Comparison of ENCODE assay signal across 20 cellular contexts in genomic region chr5:140312791-140313189, GRCh38. TPM values are rescaled to one million over a fixed set of nuclear protein-coding genes. Genes with fewer than 3 reads are reported as not detected.
A peak's percentile ranks its signal among the peaks of the same experiment; 100 is the strongest.
DNase-seq lines count a peak whose midpoint lies in the region; ATAC-seq, FAIRE-seq and TF ChIP-seq lines count a peak whose summit lies in the region.
"Had no signal": no experiment of that assay in that cellular context is flagged by ENCODE, and none has a peak within 500 bp of the region (broad histone marks: within the 10 kb centered on the region; RNA-seq: fewer than 3 reads in every experiment).

No MANE protein-coding gene starts in this region.

- TF ChIP-seq CTCF in CD14-positive monocyte (IDR thresholded peaks at IDR 0.05) = no peak
- no peak for TF ChIP-seq CTCF in astrocyte (IDR thresholded peaks at IDR 0.05; ENCODE audit: insufficient read depth, low read depth, low read length)
- no peak for TF ChIP-seq CTCF in keratinocyte (optimal IDR thresholded peaks at IDR 0.05 in 1 of 3, IDR thresholded peaks at IDR 0.05 in 1 of 3, conservative IDR thresholded peaks at IDR 0.05 in 1 of 3; ENCODE audit: extremely low read depth in 1 of 3, insufficient read depth in 2 of 3, low read length in 3 of 3)

- no peaks in the 10 kb centered on the region for H3K9me1 ChIP-seq in keratinocyte (ENCODE audit: control insufficient read depth, extremely low read depth, insufficient read depth, low read length)

- H3K9ac ChIP-seq in astrocyte (ENCODE audit: low read length) (peak overlapping the region; percentile 84), keratinocyte (ENCODE audit: control insufficient read depth, extremely low read depth, insufficient read depth, low read length) (peak overlapping the region; percentile 50), skeletal muscle tissue (ENCODE audit: low read depth in 1 of 3, low read length in 3 of 3) (no peak overlapping the region)

- H3K9me3 Mint-ChIP-seq in CD14-positive monocyte (no peaks in the 10 kb centered on the region), astrocyte (ENCODE audit: unreplicated experiment) (no peaks in the 10 kb centered on the region)

- H3K4me3 ChIP-seq in astrocyte (ENCODE audit: insufficient read depth, low read depth, low read length) = no peak overlapping the region
- H3K4me3 ChIP-seq in keratinocyte (ENCODE audit: control insufficient read depth in 2 of 3, extremely low read depth in 1 of 3, insufficient read depth in 2 of 3, low read depth in 1 of 3, low read length in 3 of 3) = no peak overlapping the region
- no peak overlapping the region for H3K4me3 ChIP-seq in skeletal muscle tissue (ENCODE audit: low read length in 3 of 3)
- H3K4me3 ChIP-seq: prostate gland had no signal

- dilution Hi-C loops in keratinocyte (cut with MboI; ENCODE audit: extremely low pct_ligation_motif_present, low sequenced_read_pairs) = loop anchor here (10.0 kb wide), 1 partner anchor 48 kb away; no protein-coding TSS in a partner anchor

- H3K36me3 Mint-ChIP-seq in CD14-positive monocyte (peaks cover 0 to 3% of the 10 kb centered on the region in 2 donors), astrocyte (ENCODE audit: low read depth, unreplicated experiment) (no peaks in the 10 kb centered on the region)

- no peaks in the 10 kb centered on the region for H3K36me3 ChIP-seq in astrocyte (ENCODE audit: insufficient read depth, low read length)
- H3K36me3 ChIP-seq in keratinocyte (ENCODE audit: control insufficient read depth in 2 of 2, extremely low read depth in 1 of 2, insufficient read depth in 2 of 2, low read length in 2 of 2) = no peaks in the 10 kb centered on the region
- H3K36me3 ChIP-seq in skeletal muscle tissue (ENCODE audit: control insufficient read depth in 3 of 3, insufficient read depth in 3 of 3, low read length in 3 of 3) = no peaks in the 10 kb centered on the region
- H3K36me3 ChIP-seq: BE2C, prostate gland had no signal

- FAIRE-seq in astrocyte (lab: Jason Lieb, UNC) (no peak), keratinocyte (lab: Jason Lieb, UNC) (no peak)
- FAIRE-seq: GM19239 had no signal

- no peaks in the 10 kb centered on the region for H3K79me2 ChIP-seq in astrocyte (ENCODE audit: insufficient read depth, low read length)
- no peaks in the 10 kb centered on the region for H3K79me2 ChIP-seq in keratinocyte (ENCODE audit: control insufficient read depth, insufficient read depth, low read length)

- peaks cover 50% of the 10 kb centered on the region for H3K4me1 ChIP-seq in astrocyte (ENCODE audit: insufficient read depth, low read length)
- peaks cover 40% of the 10 kb centered on the region for H3K4me1 ChIP-seq in keratinocyte (ENCODE audit: control insufficient read depth, extremely low read depth, insufficient read depth, low read length)
- H3K4me1 ChIP-seq in skeletal muscle tissue (ENCODE audit: control insufficient read depth in 3 of 3, insufficient read depth in 3 of 3, low read length in 3 of 3) = peaks cover 13 to 33% (median 19%) of the 10 kb centered on the region in 3 donors
- H3K4me1 ChIP-seq: BE2C, prostate gland had no signal

- H3K27me3 Mint-ChIP-seq in CD14-positive monocyte (ENCODE audit: low read depth in 3 of 3) (peaks cover 0 to 2% (median 1%) of the 10 kb centered on the region in 3 donors), astrocyte (ENCODE audit: low read depth, unreplicated experiment) (no peaks in the 10 kb centered on the region)

- no peaks in the 10 kb centered on the region for H3K27me3 ChIP-seq in astrocyte (ENCODE audit: insufficient read depth, low read length)
- no peaks in the 10 kb centered on the region for H3K27me3 ChIP-seq in keratinocyte (ENCODE audit: control insufficient read depth, extremely low read depth, insufficient read depth, low read length)
- no peaks in the 10 kb centered on the region for H3K27me3 ChIP-seq in skeletal muscle tissue (ENCODE audit: control insufficient read depth in 3 of 3, insufficient read depth in 3 of 3, low read length in 3 of 3)
- H3K27me3 ChIP-seq: BE2C had no signal

- H3K4me1 Mint-ChIP-seq in CD14-positive monocyte (peaks cover 32% of the 10 kb centered on the region), astrocyte (ENCODE audit: low read depth, unreplicated experiment) (peaks cover 40% of the 10 kb centered on the region)

- DNase-seq in CD14-positive monocyte (ENCODE audit: low spot score) = no peak
- no peak for DNase-seq in astrocyte (ENCODE audit: low read depth)
- DNase-seq in keratinocyte (ENCODE audit: low read depth, low spot score) = no peak
- DNase-seq in activated T-cell treated with anti-CD3 and anti-CD28 coated beads, Interleukin-2, amount 50 U/mL, for 48 hours = no peak
- DNase-seq: activated CD8-positive, alpha-beta memory T cell treated with anti-CD3 and anti-CD28 coated beads for 24 hours; activated gamma-delta T cell treated with Interleukin-2 at 50 U/mL for 16 hours; BE2C; DMS153; NCI-H1930; NCI-H510A; stimulated activated CD4-positive, alpha-beta T cell treated with anti-CD3 and anti-CD28 coated beads, Interleukin-2, amount 100 ng/mL, for 24 hours; stimulated activated CD8-positive, alpha-beta memory T cell treated with anti-CD3 and anti-CD28 coated beads, Interleukin-4, amount 100 ng/mL, for 48 hours had no signal

- no peaks in the 10 kb centered on the region for H4K20me1 ChIP-seq in astrocyte (ENCODE audit: insufficient read depth, low read length)
- no peaks in the 10 kb centered on the region for H4K20me1 ChIP-seq in keratinocyte (ENCODE audit: control insufficient read depth, extremely low read depth, insufficient read depth, low read length)

- intact Hi-C loops in CD14-positive monocyte (cut with micrococcal nuclease) = loop anchor here in 1 of 2 donors (2.0 to 5.0 kb wide), 2 partner anchors 14 to 40 kb away; no protein-coding TSS in a partner anchor

- H3K4me2 ChIP-seq in astrocyte (ENCODE audit: low read length) = peak overlapping the region; percentile 81
- H3K4me2 ChIP-seq in keratinocyte (ENCODE audit: control insufficient read depth, extremely low read depth, insufficient read depth, low read depth, low read length) = peak overlapping the region; percentile 69

- peak overlapping the region; percentile 98 for H3K27ac ChIP-seq in astrocyte (ENCODE audit: low read depth, low read length)
- peak overlapping the region; percentile 74 for H3K27ac ChIP-seq in keratinocyte (ENCODE audit: control insufficient read depth, insufficient read depth, low read length)
- H3K27ac ChIP-seq in skeletal muscle tissue (ENCODE audit: low read depth, low read length) = peak overlapping the region; percentile 59

- ATAC-seq in HG03095 (IDR thresholded peaks at IDR 0.05; ENCODE audit: unreplicated experiment) (no peak), HG02798 (IDR thresholded peaks at IDR 0.05; ENCODE audit: poor library complexity, unreplicated experiment) (no peak), GM19452 (IDR thresholded peaks at IDR 0.05; ENCODE audit: unreplicated experiment) (no peak)

- H3K27ac Mint-ChIP-seq in CD14-positive monocyte = peak overlapping the region in 4 of 7 donors; percentile 12 to 70 (median 26)
- H3K27ac Mint-ChIP-seq in astrocyte (ENCODE audit: unreplicated experiment) = peak overlapping the region; percentile 97

- H3K4me3 Mint-ChIP-seq in CD14-positive monocyte (no peak overlapping the region), astrocyte (ENCODE audit: unreplicated experiment) (no peak overlapping the region)

- H3K9me3 ChIP-seq in astrocyte (ENCODE audit: insufficient read depth, low read depth, low read length) = no peaks in the 10 kb centered on the region
- H3K9me3 ChIP-seq in keratinocyte (ENCODE audit: control insufficient read depth, low read depth, low read length) = no peaks in the 10 kb centered on the region
- H3K9me3 ChIP-seq in skeletal muscle tissue (ENCODE audit: control insufficient read depth in 3 of 3, low read length in 3 of 3) = no peaks in the 10 kb centered on the region
- H3K9me3 ChIP-seq: BE2C, prostate gland had no signal

- no peak overlapping the region for H2AFZ ChIP-seq in astrocyte (ENCODE audit: low read depth, low read length)
- H2AFZ ChIP-seq in keratinocyte (ENCODE audit: control insufficient read depth, low read length) = no peak overlapping the region

RNA-seq across cellular contexts. Expression of gene PFDN1, which starts 9.9 kb away (rescaled TPM):
- polyA plus RNA-seq in CD14-positive monocyte (100 to 1,000 TPM in 1 of 2 donors, 10 to 100 TPM in 1; 82.2 to 105 TPM), keratinocyte (77.2 to 101 TPM (median 79.0 TPM) in 3 replicates)
- total RNA-seq in astrocyte (199 and 202 TPM in 2 replicates), skeletal muscle tissue (34.4 TPM)
- polyA plus RNA-seq in keratinocyte (2011; ENCODE audit: low read depth) = 192 TPM
- 100 and 122 TPM in 2 replicates for polyA plus RNA-seq in keratinocyte (2011; cell fraction: cytosol; rRNA removed)
- 40.9 and 43.3 TPM in 2 replicates for polyA plus RNA-seq in keratinocyte (2011; cell fraction: nucleus; rRNA removed)
- 87.4 and 90.1 TPM in 2 replicates for polyA plus RNA-seq in keratinocyte (2012; ENCODE audit: low replicate concordance)
- 79.0 to 84.7 TPM (median 83.4 TPM) in 3 replicates for polyA minus RNA-seq in keratinocyte
- 41.4 TPM for polyA minus RNA-seq in keratinocyte (2011; cell fraction: cytosol; rRNA and poly(A)+ RNA removed)
- polyA minus RNA-seq in keratinocyte (2011; cell fraction: nucleus; rRNA and poly(A)+ RNA removed) = 15.2 and 19.6 TPM in 2 replicates

RNA-seq across cellular contexts. Expression of gene HBEGF, which starts 33.6 kb away (rescaled TPM):
- polyA plus RNA-seq in CD14-positive monocyte (10 to 100 TPM; 25.2 to 31.6 TPM), keratinocyte (29.0 to 53.1 TPM (median 34.2 TPM) in 3 replicates)
- total RNA-seq in astrocyte (257 and 272 TPM in 2 replicates), skeletal muscle tissue (11.0 TPM)
- 45.6 TPM for polyA plus RNA-seq in keratinocyte (2011; ENCODE audit: low read depth)
- 24.8 and 37.0 TPM in 2 replicates for polyA plus RNA-seq in keratinocyte (2011; cell fraction: cytosol; rRNA removed)
- 108 and 131 TPM in 2 replicates for polyA plus RNA-seq in keratinocyte (2011; cell fraction: nucleus; rRNA removed)
- 22.1 and 109 TPM in 2 replicates for polyA plus RNA-seq in keratinocyte (2012; ENCODE audit: low replicate concordance)
- 11.6 to 23.4 TPM (median 17.4 TPM) in 3 replicates for polyA minus RNA-seq in keratinocyte
- 13.8 TPM for polyA minus RNA-seq in keratinocyte (2011; cell fraction: cytosol; rRNA and poly(A)+ RNA removed)
- 30.2 and 41.6 TPM in 2 replicates for polyA minus RNA-seq in keratinocyte (2011; cell fraction: nucleus; rRNA and poly(A)+ RNA removed)

RNA-seq across cellular contexts. Expression of gene SLC4A9, which starts 47.2 kb away (rescaled TPM):
- polyA plus RNA-seq in CD14-positive monocyte (not detected), keratinocyte (0.04 to 0.14 TPM (median 0.07 TPM) in 3 replicates)
- total RNA-seq in astrocyte (0.25 TPM in 1 of 2 replicates, not detected in the other), skeletal muscle tissue (not detected)
- not detected for polyA plus RNA-seq in keratinocyte (2011; ENCODE audit: low read depth)
- 0.09 TPM in 1 of 2 replicates, not detected in the other for polyA plus RNA-seq in keratinocyte (2011; cell fraction: cytosol; rRNA removed)
- polyA plus RNA-seq in keratinocyte (2011; cell fraction: nucleus; rRNA removed) = 0.13 and 0.25 TPM in 2 replicates
- 0.06 and 0.07 TPM in 2 replicates for polyA plus RNA-seq in keratinocyte (2012; ENCODE audit: low replicate concordance)
- not detected in 3 replicates for polyA minus RNA-seq in keratinocyte
- not detected for polyA minus RNA-seq in keratinocyte (2011; cell fraction: cytosol; rRNA and poly(A)+ RNA removed)
- polyA minus RNA-seq in keratinocyte (2011; cell fraction: nucleus; rRNA and poly(A)+ RNA removed) = 0.11 TPM in 1 of 2 replicates, not detected in the other
- total RNA-seq: HT1080, M059J, prostate gland had no signal

Comparison
In these comparisons a context has a peak if more than half of its experiments do, and no peak if none do; other contexts are left out.
1. H3K9ac ChIP-seq: peak in astrocyte (single experiment) and keratinocyte (single experiment); none in skeletal muscle tissue (0 of 3).
2. RNA of gene HBEGF, which starts 33.6 kb away (total RNA-seq): 257 to 272 TPM in astrocyte; 11.0 TPM in skeletal muscle tissue (single experiment); every median in the first group is over 10 times any median in the second.
3. Peak in every context shown above with its lines, with median percentiles within 50 percentile points of each other: H3K27ac ChIP-seq.